ENCODE assay signal across 1 cellular context in the genomic region with DNA sequence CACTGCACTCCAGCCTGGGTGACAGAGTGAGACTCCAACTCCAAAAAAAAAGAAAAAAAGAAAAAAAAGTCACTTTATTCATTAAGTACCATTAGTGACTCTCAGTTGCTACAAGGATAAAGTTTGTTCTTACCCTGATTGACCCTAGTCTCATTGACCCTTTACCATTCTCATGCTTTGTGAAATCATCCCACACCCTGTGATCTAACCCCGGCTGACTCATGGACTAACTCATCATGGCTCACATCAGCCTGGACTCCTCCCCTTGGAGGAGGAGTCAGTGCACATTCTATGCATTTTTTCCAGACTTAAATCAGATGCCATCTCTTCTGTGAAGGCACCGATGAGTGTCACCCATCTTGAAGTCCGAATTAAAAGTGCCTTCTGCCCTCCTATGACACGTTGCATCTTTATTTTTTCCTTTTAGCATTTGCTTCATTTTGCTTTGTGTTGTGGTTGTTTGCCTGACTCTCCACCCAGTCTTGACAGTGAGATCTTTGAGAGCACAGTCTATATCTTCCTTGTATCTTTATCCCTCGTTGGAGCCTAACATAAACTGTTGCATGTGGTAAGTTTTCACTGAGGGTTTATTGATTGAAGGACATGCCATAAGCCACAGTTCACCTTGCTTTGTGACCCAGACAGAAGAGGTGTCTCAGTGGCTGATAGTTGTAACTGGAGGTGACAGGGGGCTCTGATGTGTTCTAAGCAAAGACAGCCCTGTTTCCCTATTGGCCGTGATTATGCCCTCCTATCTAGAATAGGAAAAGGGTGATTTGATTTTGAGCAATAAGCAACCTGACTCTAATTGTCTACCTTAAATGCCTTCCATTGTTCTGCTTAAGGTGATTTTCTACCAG.
TF ChIP-seq lines count a peak whose summit lies in the region.

No MANE protein-coding gene starts in this region.

TF ChIP-seq in GM23338, 12 proteins besides CTCF, POLR2A, EP300 and RAD21 (continued from another document):
- no peak for TF ChIP-seq REST (IDR thresholded peaks at IDR 0.05; ENCODE audit: unreplicated experiment)
- TF ChIP-seq NANOG (IDR thresholded peaks at IDR 0.05; ENCODE audit: borderline replicate concordance) = no peak
- TF ChIP-seq STAT1 (IDR thresholded peaks at IDR 0.05; ENCODE audit: unreplicated experiment) = no peak
- TF ChIP-seq POLR2AphosphoS5 (IDR thresholded peaks at IDR 0.05; ENCODE audit: low read depth) = no peak
- TF ChIP-seq ZNF331 (CRISPR knock-in tag; IDR thresholded peaks at IDR 0.05; ENCODE audit: low read depth) = no peak
- no peak for TF ChIP-seq CREB1 (CRISPR knock-in tag; IDR thresholded peaks at IDR 0.05; ENCODE audit: low read depth)
- TF ChIP-seq JUNB (IDR thresholded peaks at IDR 0.05; ENCODE audit: unreplicated experiment) = no peak
- TF ChIP-seq EZH2 (IDR thresholded peaks at IDR 0.05; ENCODE audit: low read depth, unreplicated experiment) = no peak
TF ChIP-seq in GM23338: peak in this region for 0.
